2 cellular contexts compared by ENCODE assay signal in the genomic region with DNA sequence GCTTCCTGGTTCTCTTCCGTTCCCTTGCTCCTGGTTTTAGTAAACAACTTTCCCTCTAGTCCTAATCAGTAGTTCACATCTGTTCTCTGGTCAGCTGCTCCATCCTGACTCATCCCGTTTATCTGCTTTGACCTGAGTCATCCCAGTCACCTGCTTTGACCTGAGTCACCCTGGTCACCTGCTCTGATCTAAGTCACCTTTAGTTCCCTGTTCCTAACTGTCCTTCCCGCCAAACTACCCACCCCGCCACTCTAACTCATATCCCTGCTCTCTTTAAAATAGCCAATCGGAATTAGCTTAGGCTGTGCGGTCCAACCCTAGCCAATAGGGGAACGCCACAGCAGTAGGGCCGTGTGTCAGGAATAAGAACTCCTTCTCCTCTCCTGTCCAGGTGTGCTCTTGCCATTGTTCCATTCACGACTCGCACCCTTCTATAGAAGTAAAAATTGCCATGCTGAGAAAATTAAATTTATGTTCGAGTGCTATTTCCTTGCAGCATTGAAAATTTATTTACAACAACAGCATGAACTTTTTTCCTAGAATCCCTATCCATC.
A peak's percentile ranks its signal among the peaks of the same experiment; 100 is the strongest.
TF ChIP-seq lines count a peak whose summit lies in the region.

No MANE protein-coding gene starts in this region.

TF ChIP-seq in PFSK-1, 5 proteins besides CTCF, POLR2A, EP300 and RAD21:
- no peak; a peak in 1 of 4 replicates for TF ChIP-seq REST (IDR thresholded peaks at IDR 0.05; ENCODE audit: insufficient read depth in 1 of 2, low read depth in 2 of 2, low read length in 2 of 2)
- TF ChIP-seq SIN3A (IDR thresholded peaks at IDR 0.05; ENCODE audit: borderline replicate concordance, insufficient read depth, low read length), result peak; percentile 72; the same call in 1 of the 2 replicates
- no peak for TF ChIP-seq TAF1 (IDR thresholded peaks at IDR 0.05; ENCODE audit: borderline replicate concordance, insufficient read depth, low read length)

TF ChIP-seq in endothelial cell of umbilical vein, 7 proteins besides CTCF, POLR2A, EP300 and RAD21:
- no peak for TF ChIP-seq EZH2 (IDR thresholded peaks at IDR 0.05; ENCODE audit: borderline replicate concordance, low read depth, low read length, severe bottlenecking)
- TF ChIP-seq FOS (IDR thresholded peaks at IDR 0.05; ENCODE audit: borderline replicate concordance, insufficient read depth, low read length), result peak; percentile 54
- TF ChIP-seq POLR2AphosphoS5 (IDR thresholded peaks at IDR 0.05; ENCODE audit: insufficient read depth, low read depth, low read length), result peak; percentile 65
- TF ChIP-seq JUN (IDR thresholded peaks at IDR 0.05; ENCODE audit: borderline replicate concordance, insufficient read depth, insufficient read length, low read depth), result peak; percentile 74
- peak; percentile 85 for TF ChIP-seq GATA2 (IDR thresholded peaks at IDR 0.05; ENCODE audit: insufficient read depth, insufficient read length, low read depth, low read length)
